8 cellular contexts compared by ENCODE assay signal in genomic region chr20:62496525-62497218, GRCh38. TPM values are rescaled to one million over a fixed set of nuclear protein-coding genes. Genes with fewer than 3 reads are reported as not detected.
DNase-seq lines count a peak whose midpoint lies in the region; ATAC-seq and TF ChIP-seq lines count a peak whose summit lies in the region.

No MANE protein-coding gene starts in this region.

- no peak overlapping the region for H3K23ac ChIP-seq in mesendoderm (ENCODE audit: low read length)

- no peak overlapping the region for H2BK15ac ChIP-seq in mesendoderm (replicated peaks; ENCODE audit: low read depth)

- peak overlapping the region; percentile 58 for H3K56ac ChIP-seq in mesendoderm (ENCODE audit: low read length)

- H3K9ac ChIP-seq in mesendoderm (ENCODE audit: low read length): no peak overlapping the region

- no peaks in the 10 kb centered on the region for H3K4me1 ChIP-seq in mesendoderm (ENCODE audit: control insufficient read depth, low read depth, low read length)

- H3K27me3 ChIP-seq in mesendoderm (ENCODE audit: insufficient read depth, low read length, poor library complexity): no peaks in the 10 kb centered on the region

- no peak overlapping the region for H4K5ac ChIP-seq in mesendoderm (ENCODE audit: low read length)

- no peak overlapping the region for H3K4me2 ChIP-seq in mesendoderm (ENCODE audit: low read length)

- H2AK5ac ChIP-seq in mesendoderm (ENCODE audit: low read length): no peak overlapping the region

- H3K4ac ChIP-seq in mesendoderm (ENCODE audit: low read depth, low read length): no peak overlapping the region

- H3K79me1 ChIP-seq in mesendoderm (ENCODE audit: low read length): no peaks in the 10 kb centered on the region

- no CpG with 5 or more reads among the region's 37 CpGs for WGBS in mesendoderm (ENCODE audit: extremely low coverage, insufficient coverage, low lambda C conversion rate)

- no peaks in the 10 kb centered on the region for H3K36me3 ChIP-seq in mesendoderm (ENCODE audit: control insufficient read depth, insufficient read depth, low read length)

- H2BK120ac ChIP-seq in mesendoderm (ENCODE audit: low read depth, low read length): no peak overlapping the region

- H3K27ac ChIP-seq in mesendoderm (ENCODE audit: low read depth, low read length): no peak overlapping the region

- H3K4me3 ChIP-seq in LNCaP clone FGC (ENCODE audit: low read depth, low read length) (no peak overlapping the region), mesendoderm (ENCODE audit: low read length) (no peak overlapping the region)

- H3K18ac ChIP-seq in mesendoderm (ENCODE audit: low read length): no peak overlapping the region

- no peak for ATAC-seq in HG02973 (IDR thresholded peaks at IDR 0.05; ENCODE audit: unreplicated experiment)
- ATAC-seq in GM18502 (IDR thresholded peaks at IDR 0.05; ENCODE audit: poor library complexity, unreplicated experiment): no peak
- ATAC-seq in GM18858 (IDR thresholded peaks at IDR 0.05; ENCODE audit: unreplicated experiment): no peak

- H2BK5ac ChIP-seq in mesendoderm (ENCODE audit: low read length): no peak overlapping the region

- H4K8ac ChIP-seq in mesendoderm (ENCODE audit: low read depth, low read length): no peak overlapping the region

- no peaks in the 10 kb centered on the region for H3K79me2 ChIP-seq in mesendoderm (ENCODE audit: control insufficient read depth, insufficient read depth, low read length)

- peak; percentile 80 for DNase-seq in ELF-1 (ENCODE audit: low read depth, low spot score)
- DNase-seq in LNCaP clone FGC (ENCODE audit: low read depth): no peak
- DNase-seq in astrocyte of the hippocampus (ENCODE audit: low read depth, low spot score): peak; percentile 27
- no peak for DNase-seq in mesendoderm
- DNase-seq in AML-193 (lab: John Stamatoyannopoulos, UW): no peak

- TF ChIP-seq CTCF in LNCaP clone FGC (IDR thresholded peaks at IDR 0.05; ENCODE audit: control insufficient read depth, extremely low read depth, insufficient read depth): peak; percentile 59

RNA-seq across cellular contexts. Expression of gene GATA5, which starts 20.9 kb away (rescaled TPM):
- polyA plus RNA-seq in mesendoderm (2013, experiment 1 of 2): 0.07 TPM
- polyA plus RNA-seq in mesendoderm (2013, experiment 2 of 2): 0.10 TPM

Comparison
In these comparisons a context has a peak if more than half of its experiments do, and no peak if none do; other contexts are left out.
1. DNase-seq: peak in ELF-1 (single experiment) and astrocyte of the hippocampus (single experiment); none in LNCaP clone FGC (single experiment), mesendoderm (single experiment) and AML-193 (0 of 2).